ENCODE assay signal across 11 cellular contexts in genomic region chr19:32342695-32343094, GRCh38.
"Had no signal": no experiment of that assay in that cellular context is flagged by ENCODE, and none has a peak within 500 bp of the region (broad histone marks: within the 10 kb centered on the region; RNA-seq: fewer than 3 reads in every experiment).

No MANE protein-coding gene starts in this region.

- H3K9ac ChIP-seq: KMS-11 had no signal

- H3K4me1 Mint-ChIP-seq: GM23338 had no signal

- H3K27ac ChIP-seq: HL-60, KMS-11 had no signal

- H3K4me3 ChIP-seq: GM23338 had no signal

- H3K4me3 Mint-ChIP-seq: GM23338, H9 had no signal

- H3K4me2 ChIP-seq: GM23338, KMS-11 had no signal

- DNase-seq: H9, HCEC 1CT, HFFc6, IMR-90, KBM-7 had no signal

- ATAC-seq: GM23338 had no signal

- H2AFZ ChIP-seq: GM23338 had no signal

- FAIRE-seq: H1, H54, HTR-8/SVneo had no signal

- H3K9me3 Mint-ChIP-seq: GM23338, HFFc6 had no signal

- H3K27ac Mint-ChIP-seq: GM23338, H9, HFFc6 had no signal
